3 cellular contexts compared by ENCODE assay signal in genomic region chr1:25538165-25538860, GRCh38.
A peak's percentile ranks its signal among the peaks of the same experiment; 100 is the strongest.
TF ChIP-seq lines count a peak whose summit lies in the region.

No MANE protein-coding gene starts in this region.

TF ChIP-seq in A549, 52 proteins besides CTCF, POLR2A, EP300 and RAD21:
- TF ChIP-seq FOSL2 (IDR thresholded peaks at IDR 0.05) (no peak), FOSL2 (CRISPR knock-in tag; IDR thresholded peaks at IDR 0.05) (peak; percentile 44), EHF (CRISPR knock-in tag; IDR thresholded peaks at IDR 0.05) (no peak), MAFK (IDR thresholded peaks at IDR 0.05; ENCODE audit: partially characterized antibody) (no peak)
TF ChIP-seq in A549: peak in this region for 1.

TF ChIP-seq in HCT116, 20 proteins besides CTCF, POLR2A, EP300 and RAD21:
- TF ChIP-seq POLR2AphosphoS5 (IDR thresholded peaks at IDR 0.05; ENCODE audit: low read depth, low read length) (no peak), FOSL1 (IDR thresholded peaks at IDR 0.05; ENCODE audit: low read depth) (no peak), EZH2phosphoT487 (IDR thresholded peaks at IDR 0.05; ENCODE audit: borderline replicate concordance) (no peak), SIN3A (IDR thresholded peaks at IDR 0.05; ENCODE audit: low read depth) (no peak), SP1 (IDR thresholded peaks at IDR 0.05; ENCODE audit: low read depth) (no peak), EGR1 (IDR thresholded peaks at IDR 0.05; ENCODE audit: low read depth) (no peak), ATF3 (IDR thresholded peaks at IDR 0.05) (no peak), EZH2 (IDR thresholded peaks at IDR 0.05) (no peak), ZBTB33 (IDR thresholded peaks at IDR 0.05; ENCODE audit: extremely low read depth, insufficient replicate concordance, low read length) (no peak), JUND (IDR thresholded peaks at IDR 0.05) (no peak), ZNF274 (IDR thresholded peaks at IDR 0.05; ENCODE audit: low read depth, low read length) (no peak), YY1 (IDR thresholded peaks at IDR 0.05; ENCODE audit: extremely low read depth, insufficient replicate concordance, low read depth, low read length) (no peak), ZFX (IDR thresholded peaks at IDR 0.05) (no peak), CEBPB (IDR thresholded peaks at IDR 0.05; ENCODE audit: low read depth) (no peak), TCF7L2 (IDR thresholded peaks at IDR 0.05; ENCODE audit: borderline replicate concordance, extremely low read depth, insufficient read depth, insufficient read length) (no peak), SRF (IDR thresholded peaks at IDR 0.05; ENCODE audit: low read depth) (no peak)
- TF ChIP-seq, protein P1, sequence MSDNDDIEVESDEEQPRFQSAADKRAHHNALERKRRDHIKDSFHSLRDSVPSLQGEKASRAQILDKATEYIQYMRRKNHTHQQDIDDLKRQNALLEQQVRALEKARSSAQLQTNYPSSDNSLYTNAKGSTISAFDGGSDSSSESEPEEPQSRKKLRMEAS (IDR thresholded peaks at IDR 0.05): no peak
- TF ChIP-seq, protein P2, sequence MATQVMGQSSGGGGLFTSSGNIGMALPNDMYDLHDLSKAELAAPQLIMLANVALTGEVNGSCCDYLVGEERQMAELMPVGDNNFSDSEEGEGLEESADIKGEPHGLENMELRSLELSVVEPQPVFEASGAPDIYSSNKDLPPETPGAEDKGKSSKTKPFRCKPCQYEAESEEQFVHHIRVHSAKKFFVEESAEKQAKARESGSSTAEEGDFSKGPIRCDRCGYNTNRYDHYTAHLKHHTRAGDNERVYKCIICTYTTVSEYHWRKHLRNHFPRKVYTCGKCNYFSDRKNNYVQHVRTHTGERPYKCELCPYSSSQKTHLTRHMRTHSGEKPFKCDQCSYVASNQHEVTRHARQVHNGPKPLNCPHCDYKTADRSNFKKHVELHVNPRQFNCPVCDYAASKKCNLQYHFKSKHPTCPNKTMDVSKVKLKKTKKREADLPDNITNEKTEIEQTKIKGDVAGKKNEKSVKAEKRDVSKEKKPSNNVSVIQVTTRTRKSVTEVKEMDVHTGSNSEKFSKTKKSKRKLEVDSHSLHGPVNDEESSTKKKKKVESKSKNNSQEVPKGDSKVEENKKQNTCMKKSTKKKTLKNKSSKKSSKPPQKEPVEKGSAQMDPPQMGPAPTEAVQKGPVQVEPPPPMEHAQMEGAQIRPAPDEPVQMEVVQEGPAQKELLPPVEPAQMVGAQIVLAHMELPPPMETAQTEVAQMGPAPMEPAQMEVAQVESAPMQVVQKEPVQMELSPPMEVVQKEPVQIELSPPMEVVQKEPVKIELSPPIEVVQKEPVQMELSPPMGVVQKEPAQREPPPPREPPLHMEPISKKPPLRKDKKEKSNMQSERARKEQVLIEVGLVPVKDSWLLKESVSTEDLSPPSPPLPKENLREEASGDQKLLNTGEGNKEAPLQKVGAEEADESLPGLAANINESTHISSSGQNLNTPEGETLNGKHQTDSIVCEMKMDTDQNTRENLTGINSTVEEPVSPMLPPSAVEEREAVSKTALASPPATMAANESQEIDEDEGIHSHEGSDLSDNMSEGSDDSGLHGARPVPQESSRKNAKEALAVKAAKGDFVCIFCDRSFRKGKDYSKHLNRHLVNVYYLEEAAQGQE (IDR thresholded peaks at IDR 0.05; ENCODE audit: low read depth): no peak

TF ChIP-seq in K562, 482 proteins besides CTCF, POLR2A, EP300 and RAD21:
- TF ChIP-seq EGR1 (conservative IDR thresholded peaks at IDR 0.05) (peak; percentile 54), ETS1 (conservative IDR thresholded peaks at IDR 0.05; ENCODE audit: control insufficient read depth, low read depth, low read length) (no peak), ZNF175 (CRISPR knock-in tag; IDR thresholded peaks at IDR 0.05; ENCODE audit: low read depth) (no peak), ZNF77 (CRISPR knock-in tag; IDR thresholded peaks at IDR 0.05) (no peak), RCOR1 (IDR thresholded peaks at IDR 0.05; ENCODE audit: borderline replicate concordance in 1 of 2, low read depth in 2 of 2, low read length in 2 of 2) (peak in 1 of 2 experiments; percentile 60; a peak in 1 of 4 replicates), ADNP (tag; IDR thresholded peaks at IDR 0.05) (peak; percentile 80; the same call in 1 of the 2 replicates), DMBX1 (CRISPR knock-in tag; IDR thresholded peaks at IDR 0.05; ENCODE audit: borderline replicate concordance) (no peak), ZNF586 (CRISPR knock-in tag; conservative IDR thresholded peaks at IDR 0.05) (no peak), FOXM1 (IDR thresholded peaks at IDR 0.05; ENCODE audit: low read depth) (no peak), FOXM1 (CRISPR knock-in tag; IDR thresholded peaks at IDR 0.05; ENCODE audit: low read depth) (no peak), BRF2 (IDR thresholded peaks at IDR 0.05; ENCODE audit: borderline replicate concordance, insufficient read depth, insufficient read length) (no peak), NR2C1 (IDR thresholded peaks at IDR 0.05) (no peak), NR2C1 (tag; IDR thresholded peaks at IDR 0.05) (0 out of 2 replicates have a peak, but pooled peaks have one; percentile 19), HDAC1 (IDR thresholded peaks at IDR 0.05) (peak in 1 of 2 experiments; percentile 50; a peak in 1 of 4 replicates), RBM25 (IDR thresholded peaks at IDR 0.05; ENCODE audit: low read depth, low read length, severe bottlenecking) (peak; percentile 95), HDAC2 (IDR thresholded peaks at IDR 0.05) (0 out of 2 replicates have a peak, but pooled peaks have one; percentile 77), FOS (IDR thresholded peaks at IDR 0.05; ENCODE audit: extremely low read depth, insufficient read length) (no peak), KDM1A (IDR thresholded peaks at IDR 0.05) (peak; percentile 74 to 84), SNIP1 (IDR thresholded peaks at IDR 0.05; ENCODE audit: low read depth) (no peak), ATF4 (CRISPR knock-in tag; IDR thresholded peaks at IDR 0.05) (no peak), BCOR (IDR thresholded peaks at IDR 0.05) (peak; percentile 91), RFX7 (CRISPR knock-in tag; IDR thresholded peaks at IDR 0.05) (no peak), BMI1 (IDR thresholded peaks at IDR 0.05; ENCODE audit: low read length) (no peak), LARP7 (IDR thresholded peaks at IDR 0.05) (0 out of 2 replicates have a peak, but pooled peaks have one; percentile 36), SMARCA5 (IDR thresholded peaks at IDR 0.05) (peak; percentile 91; the same call in 1 of the 2 replicates)
- TF ChIP-seq, protein P3, sequence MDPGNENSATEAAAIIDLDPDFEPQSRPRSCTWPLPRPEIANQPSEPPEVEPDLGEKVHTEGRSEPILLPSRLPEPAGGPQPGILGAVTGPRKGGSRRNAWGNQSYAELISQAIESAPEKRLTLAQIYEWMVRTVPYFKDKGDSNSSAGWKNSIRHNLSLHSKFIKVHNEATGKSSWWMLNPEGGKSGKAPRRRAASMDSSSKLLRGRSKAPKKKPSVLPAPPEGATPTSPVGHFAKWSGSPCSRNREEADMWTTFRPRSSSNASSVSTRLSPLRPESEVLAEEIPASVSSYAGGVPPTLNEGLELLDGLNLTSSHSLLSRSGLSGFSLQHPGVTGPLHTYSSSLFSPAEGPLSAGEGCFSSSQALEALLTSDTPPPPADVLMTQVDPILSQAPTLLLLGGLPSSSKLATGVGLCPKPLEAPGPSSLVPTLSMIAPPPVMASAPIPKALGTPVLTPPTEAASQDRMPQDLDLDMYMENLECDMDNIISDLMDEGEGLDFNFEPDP (CRISPR knock-in tag; IDR thresholded peaks at IDR 0.05): no peak
- TF ChIP-seq, protein P4, sequence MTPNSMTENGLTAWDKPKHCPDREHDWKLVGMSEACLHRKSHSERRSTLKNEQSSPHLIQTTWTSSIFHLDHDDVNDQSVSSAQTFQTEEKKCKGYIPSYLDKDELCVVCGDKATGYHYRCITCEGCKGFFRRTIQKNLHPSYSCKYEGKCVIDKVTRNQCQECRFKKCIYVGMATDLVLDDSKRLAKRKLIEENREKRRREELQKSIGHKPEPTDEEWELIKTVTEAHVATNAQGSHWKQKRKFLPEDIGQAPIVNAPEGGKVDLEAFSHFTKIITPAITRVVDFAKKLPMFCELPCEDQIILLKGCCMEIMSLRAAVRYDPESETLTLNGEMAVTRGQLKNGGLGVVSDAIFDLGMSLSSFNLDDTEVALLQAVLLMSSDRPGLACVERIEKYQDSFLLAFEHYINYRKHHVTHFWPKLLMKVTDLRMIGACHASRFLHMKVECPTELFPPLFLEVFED (CRISPR knock-in tag; conservative IDR thresholded peaks at IDR 0.05): no peak
